In the genomic region with DNA sequence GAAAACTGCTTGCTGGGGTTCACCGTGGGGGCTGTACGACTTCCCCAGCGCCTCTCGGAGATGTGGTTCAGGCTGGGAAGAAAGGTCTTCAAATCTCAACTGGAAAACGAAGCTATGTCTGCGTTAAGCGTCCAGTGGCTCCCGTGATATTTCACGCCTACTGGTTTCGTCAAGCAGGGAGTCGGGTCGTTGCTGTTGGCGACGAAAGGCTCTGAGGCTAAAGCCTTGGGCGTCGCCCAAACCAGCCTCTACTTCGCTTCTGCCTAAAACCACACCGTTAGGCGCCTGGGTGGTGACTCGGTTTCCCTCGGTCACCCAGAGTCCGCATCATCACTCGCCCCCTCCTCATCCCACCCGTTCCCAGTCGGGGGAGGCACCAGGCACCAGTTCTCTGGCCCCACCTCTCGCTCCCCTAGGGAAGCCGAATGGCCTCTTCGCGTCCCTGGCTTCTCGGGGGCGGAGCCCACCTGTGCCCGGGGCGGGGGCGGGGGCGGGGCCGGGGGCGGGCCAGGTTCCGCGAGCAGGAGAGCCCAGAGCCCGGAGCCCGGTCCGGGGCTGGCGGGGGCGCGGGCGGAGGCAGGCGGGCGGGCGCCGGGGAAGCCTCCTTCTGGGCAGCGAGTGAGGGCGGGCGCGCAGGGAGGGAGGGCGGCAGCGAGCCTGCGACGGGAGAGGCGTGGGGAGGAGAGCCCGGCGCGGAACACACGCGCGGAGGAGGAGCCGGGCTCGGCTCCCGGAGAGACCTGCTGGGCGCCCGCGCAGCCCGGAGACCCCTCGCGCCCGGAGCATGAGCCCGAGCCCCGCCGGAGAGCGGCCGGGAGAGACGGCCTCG, we compare ENCODE assay signal across 1 cellular context.
A peak's percentile ranks its signal among the peaks of the same experiment; 100 is the strongest.
TF ChIP-seq lines count a peak whose summit lies in the region.

Gene B4GALNT3 (plus strand): TSS at position 510 of the 829 bp plus-strand sequence. CDS start 438 bp downstream, outside the sequence.

TF ChIP-seq in H1, 55 proteins besides CTCF, POLR2A, EP300 and RAD21 (continued from another document):
- TF ChIP-seq RBBP5 (IDR thresholded peaks at IDR 0.05; ENCODE audit: borderline replicate concordance, low read depth, low read length) (0 out of 2 replicates have a peak, but pooled peaks have one; percentile 31), SP1 (IDR thresholded peaks at IDR 0.05; ENCODE audit: low read depth, low read length) (no peak), POU5F1 (IDR thresholded peaks at IDR 0.05; ENCODE audit: low read depth, low read length) (no peak), YY1 (IDR thresholded peaks at IDR 0.05; ENCODE audit: low read depth, low read length) (no peak), ASH2L (IDR thresholded peaks at IDR 0.05; ENCODE audit: low read length) (peak; percentile 75), CEBPB (IDR thresholded peaks at IDR 0.05; ENCODE audit: low read depth, low read length) (no peak), SIRT6 (IDR thresholded peaks at IDR 0.05; ENCODE audit: low read length) (no peak), KDM4A (IDR thresholded peaks at IDR 0.05; ENCODE audit: low read depth, low read length, severe bottlenecking) (peak; percentile 73)
- TF ChIP-seq, protein P1, sequence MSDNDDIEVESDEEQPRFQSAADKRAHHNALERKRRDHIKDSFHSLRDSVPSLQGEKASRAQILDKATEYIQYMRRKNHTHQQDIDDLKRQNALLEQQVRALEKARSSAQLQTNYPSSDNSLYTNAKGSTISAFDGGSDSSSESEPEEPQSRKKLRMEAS (IDR thresholded peaks at IDR 0.05): peak; percentile 91
